1 cellular context compared by ENCODE assay signal in genomic region chr17:72056155-72056554, GRCh38.
TF ChIP-seq lines count a peak whose summit lies in the region.

No MANE protein-coding gene starts in this region.

TF ChIP-seq in GM12878, 131 proteins besides CTCF, POLR2A, EP300 and RAD21 (continued from another document):
- peak; percentile 54; the same call in 1 of the 2 replicates for TF ChIP-seq ATF2 (IDR thresholded peaks at IDR 0.05; ENCODE audit: low read length)
- TF ChIP-seq JUNB (IDR thresholded peaks at IDR 0.05) = peak; percentile 83
- TF ChIP-seq YBX1 (IDR thresholded peaks at IDR 0.05) = no peak
- TF ChIP-seq FOXM1 (IDR thresholded peaks at IDR 0.05; ENCODE audit: low read depth, low read length) = peak; percentile 53; the same call in 1 of the 2 replicates
- peak; percentile 41; the same call in 1 of the 2 replicates for TF ChIP-seq RUNX3 (IDR thresholded peaks at IDR 0.05; ENCODE audit: low read length)
